ENCODE assay signal across 8 cellular contexts in the genomic region with DNA sequence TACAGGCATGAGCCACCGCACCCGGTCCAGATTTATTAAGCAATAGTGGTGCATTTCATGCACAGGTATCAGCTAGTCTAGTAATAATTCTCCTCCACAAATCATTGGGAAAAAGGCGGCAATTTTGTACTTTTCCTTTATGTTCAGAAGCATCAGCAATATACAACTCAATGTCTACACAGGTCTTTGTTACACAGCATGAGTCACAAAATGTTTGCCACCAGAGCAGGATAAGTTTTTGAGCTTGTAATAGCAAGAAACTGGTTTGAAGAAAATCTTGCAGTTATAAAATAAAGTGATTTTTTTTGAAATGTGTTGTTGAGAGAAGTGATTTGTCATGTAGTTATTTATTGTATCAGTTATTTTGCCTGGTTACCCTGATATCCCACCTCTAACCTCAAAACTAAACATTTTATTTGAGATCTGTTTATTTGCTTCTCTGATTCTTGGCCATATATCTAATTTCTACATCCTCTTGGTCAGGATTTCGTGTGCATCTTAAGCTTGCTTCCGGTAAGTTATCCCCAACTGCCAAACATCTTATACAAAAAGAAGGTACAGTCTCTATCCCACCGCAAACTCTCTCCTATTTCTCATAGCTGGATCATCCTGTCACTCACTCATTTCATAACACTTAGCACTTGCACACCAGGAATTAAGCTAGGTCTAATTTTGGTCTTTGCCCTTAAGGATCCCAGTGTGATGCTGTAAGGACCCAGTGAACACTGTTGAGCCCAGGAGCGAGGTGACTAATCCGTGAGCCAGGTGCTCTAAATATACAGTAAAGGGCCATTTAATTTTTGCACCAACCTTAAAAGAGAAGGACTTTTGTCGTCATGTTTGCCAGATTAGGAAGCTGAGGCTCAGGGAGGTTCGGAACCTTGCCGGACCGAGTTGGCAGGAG. TPM values are rescaled to one million over a fixed set of nuclear protein-coding genes. Genes with fewer than 3 reads are reported as not detected.
DNase-seq lines count a peak whose midpoint lies in the region; TF ChIP-seq lines count a peak whose summit lies in the region.

No MANE protein-coding gene starts in this region.

- H3K27me3 ChIP-seq in esophagus squamous epithelium = peaks cover 0 to 73% (median 7%) of the 10 kb centered on the region in 4 donors

- no peak for TF ChIP-seq CTCF in esophagus squamous epithelium (IDR thresholded peaks at IDR 0.05)

- intact Hi-C loops in esophagus squamous epithelium (cut with DNase I) = no loop called here

- DNase-seq in SIG-M5 treated with dmso at 0.1 percent for 504 hours (lab: John Stamatoyannopoulos, UW; ENCODE audit: unreplicated experiment) = peak; percentile 11
- no peak for DNase-seq in SIG-M5 (lab: John Stamatoyannopoulos, UW)
- DNase-seq in OCI-M1 (lab: John Stamatoyannopoulos, UW) = peak; percentile 18
- no peak for DNase-seq in esophagus squamous epithelium (lab: John Stamatoyannopoulos, UW)
- no peak for DNase-seq in skeletal muscle cell (ENCODE audit: low read depth)
- DNase-seq in NCI-H446 (lab: John Stamatoyannopoulos, UW) = no peak
- DNase-seq in GDM1 (lab: John Stamatoyannopoulos, UW) = no peak
- no peak for DNase-seq in NCI-H748 (lab: John Stamatoyannopoulos, UW; ENCODE audit: unreplicated experiment)

- H3K4me1 ChIP-seq in esophagus squamous epithelium = peaks cover 11 to 38% (median 12%) of the 10 kb centered on the region in 3 donors

- TF ChIP-seq POLR2A in esophagus squamous epithelium (IDR thresholded peaks at IDR 0.05) = no peak

- H3K27ac ChIP-seq in esophagus squamous epithelium = peak overlapping the region; percentile 49 to 82 (median 77)

- 17 to 26% methylated on average over 12 of the region's 12 CpGs for WGBS in esophagus squamous epithelium, 2 donors

- H3K36me3 ChIP-seq in esophagus squamous epithelium = no peaks in the 10 kb centered on the region

- H3K9me3 ChIP-seq in esophagus squamous epithelium = no peaks in the 10 kb centered on the region

- H3K4me3 ChIP-seq in esophagus squamous epithelium (peak overlapping the region; percentile 39 to 79 (median 58)), skeletal muscle cell (ENCODE audit: low read depth, low read length) (peak overlapping the region; percentile 55)

RNA-seq across cellular contexts. Expression of a gene that starts 4.5 kb away (rescaled TPM):
- total RNA-seq in esophagus squamous epithelium = 1 to 10 TPM; 1.8 to 4.1 (median 2.5) TPM

RNA-seq across cellular contexts. Expression of a gene that starts 15.0 kb away (rescaled TPM):
- 10 to 100 TPM in 2 of 4 donors, 1 to 10 TPM in 2; 4.2 to 21.5 (median 11.4) TPM for total RNA-seq in esophagus squamous epithelium

RNA-seq across cellular contexts. Expression of a gene that starts 15.2 kb away (rescaled TPM):
- total RNA-seq in esophagus squamous epithelium = 10 to 100 TPM; 55.3 to 90.0 (median 68.6) TPM

RNA-seq across cellular contexts. Expression of a gene that starts 54.6 kb away (rescaled TPM):
- total RNA-seq in esophagus squamous epithelium = 100 to 1,000 TPM in 1 of 4 donors, 10 to 100 TPM in 3; 60.6 to 128 (median 80.1) TPM

RNA-seq across cellular contexts. Expression of a gene that starts 54.8 kb away (rescaled TPM):
- total RNA-seq in esophagus squamous epithelium = 10 to 100 TPM; 26.0 to 45.9 (median 30.5) TPM

Comparison
In these comparisons a context has a peak if more than half of its experiments do, and no peak if none do; other contexts are left out.
1. DNase-seq: peak in SIG-M5 treated with dmso at 0.1 percent for 504 hours (single experiment) and OCI-M1 (single experiment); none in SIG-M5 (single experiment), esophagus squamous epithelium (single experiment), skeletal muscle cell (single experiment), NCI-H446 (0 of 2), GDM1 (single experiment) and NCI-H748 (single experiment).